20 cellular contexts compared by ENCODE assay signal in the genomic region with DNA sequence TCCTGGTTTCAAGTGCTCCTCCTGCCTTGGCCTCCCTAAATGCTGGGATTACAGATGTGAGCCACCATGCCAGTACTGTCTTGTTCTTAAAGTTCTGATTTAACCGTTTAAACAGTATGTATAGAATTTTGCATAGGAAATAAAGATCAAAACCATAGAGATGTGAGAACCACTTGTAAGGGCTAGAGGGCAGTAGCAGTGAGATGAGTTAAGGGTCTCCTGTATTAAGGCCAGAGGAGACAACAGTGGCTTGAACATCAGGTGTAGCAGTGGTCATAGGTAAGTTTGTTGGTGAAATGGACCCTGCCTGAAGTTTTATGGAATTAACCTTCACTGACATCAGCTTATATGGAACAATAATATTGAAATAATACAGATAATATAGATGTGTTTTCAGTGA.
DNase-seq lines count a peak whose midpoint lies in the region; ATAC-seq and TF ChIP-seq lines count a peak whose summit lies in the region.
"Had no signal": no experiment of that assay in that cellular context is flagged by ENCODE, and none has a peak within 500 bp of the region (broad histone marks: within the 10 kb centered on the region; RNA-seq: fewer than 3 reads in every experiment).

No MANE protein-coding gene starts in this region.

- H3K36me3 ChIP-seq in GM23338 (ENCODE audit: insufficient read depth) (no peaks in the 10 kb centered on the region), OCI-LY7 (ENCODE audit: insufficient read depth, low read length) (no peaks in the 10 kb centered on the region), mesenchymal stem cell (ENCODE audit: control insufficient read depth in 1 of 2, insufficient read depth in 2 of 2, low read depth in 1 of 2, low read length in 2 of 2) (no peaks in the 10 kb centered on the region)

- CTCF ChIA-PET in OCI-LY7 (lab: Charles Lee; ENCODE audit: unreplicated experiment): no interaction called here

- no peaks in the 10 kb centered on the region for H3K9me3 ChIP-seq in OCI-LY7 (ENCODE audit: low read length)
- no peaks in the 10 kb centered on the region for H3K9me3 ChIP-seq in mesenchymal stem cell (ENCODE audit: control insufficient read depth, low read length)

- no peaks in the 10 kb centered on the region for H3K27me3 Mint-ChIP-seq in GM23338 (ENCODE audit: insufficient read depth, low read depth, poor library complexity)
- no peaks in the 10 kb centered on the region for H3K27me3 Mint-ChIP-seq in activated T-cell treated with anti-CD3 and anti-CD28 coated beads, Interleukin-2, amount 50 U/mL, for 24 hours

- H3K18ac ChIP-seq in mesenchymal stem cell (ENCODE audit: low read depth in 1 of 2, low read length in 2 of 2): no peak overlapping the region

- intact Hi-C loops in OCI-LY7 (cut with micrococcal nuclease; ENCODE audit: unreplicated experiment): no loop called here

- TF ChIP-seq CTCF in GM23338 (conservative IDR thresholded peaks at IDR 0.05; ENCODE audit: low read depth in 2 of 2) (peak; percentile 31 to 33; a peak in 3 of 4 replicates), OCI-LY7 (conservative IDR thresholded peaks at IDR 0.05; ENCODE audit: low read length) (peak; percentile 33; the same call in 1 of the 2 replicates), choroid plexus epithelial cell (conservative IDR thresholded peaks at IDR 0.05; ENCODE audit: low read depth, low read length) (no peak)

- peak; percentile 4 for DNase-seq in GM23338 (ENCODE audit: low spot score)
- DNase-seq in OCI-LY7 (ENCODE audit: low spot score): no peak
- DNase-seq in choroid plexus epithelial cell (ENCODE audit: low read depth): peak; percentile 1
- DNase-seq in mesenchymal stem cell: no peak
- DNase-seq in activated naive CD4-positive, alpha-beta T cell treated with anti-CD3 and anti-CD28 coated beads, Interleukin-2, amount 50 U/mL, for 16 hours: no peak
- DNase-seq in NCI-H774 (lab: John Stamatoyannopoulos, UW): no peak
- no peak for DNase-seq in NCI-H2029 treated with DMSO at 0.1 percent for 48 hours (lab: John Stamatoyannopoulos, UW)
- no peak for DNase-seq in activated T-cell treated with anti-CD3 and anti-CD28 coated beads, Interleukin-2, amount 50 U/mL, for 24 hours
- DNase-seq: ACHN, AML-193, DMS79 treated with DMSO at 0.1 percent for 48 hours, GOT3, KG1, NCI-H1417 treated with DMSO at 0.1 percent for 48 hours, NCI-H187 treated with DMSO at 0.1 percent for 48 hours, NCI-H345, NCI-H524 treated with DMSO at 0.1 percent for 48 hours, Right ventricle myocardium superior had no signal

- no peak overlapping the region for H3K27ac ChIP-seq in GM23338 (ENCODE audit: low read depth)
- no peak overlapping the region for H3K27ac ChIP-seq in OCI-LY7 (ENCODE audit: low read depth, low read length, poor library complexity, severe bottlenecking)
- H3K27ac ChIP-seq in mesenchymal stem cell (ENCODE audit: low read length, poor library complexity, severe bottlenecking): no peak overlapping the region
- H3K27ac ChIP-seq: SK-N-MC had no signal

- ATAC-seq in GM23338: peak; percentile 35; the same call in 1 of the 3 replicates

- no peaks in the 10 kb centered on the region for H3K9me3 Mint-ChIP-seq in GM23338
- no peaks in the 10 kb centered on the region for H3K9me3 Mint-ChIP-seq in activated T-cell treated with anti-CD3 and anti-CD28 coated beads, Interleukin-2, amount 50 U/mL, for 24 hours
- H3K9me3 Mint-ChIP-seq: CD14-positive monocyte had no signal

- H4K20me1 ChIP-seq in GM23338 (replicated peaks; ENCODE audit: insufficient read depth) (no peaks in the 10 kb centered on the region), OCI-LY7 (ENCODE audit: insufficient read depth, low read length) (no peaks in the 10 kb centered on the region)

- no peaks in the 10 kb centered on the region for H3K9me2 ChIP-seq in GM23338 (ENCODE audit: insufficient read depth)
- no peaks in the 10 kb centered on the region for H3K9me2 ChIP-seq in OCI-LY7 (ENCODE audit: insufficient read depth, low read length)

- H3K4me3 Mint-ChIP-seq in GM23338: no peak overlapping the region
- H3K4me3 Mint-ChIP-seq in activated T-cell treated with anti-CD3 and anti-CD28 coated beads, Interleukin-2, amount 50 U/mL, for 24 hours: no peak overlapping the region
- H3K4me3 Mint-ChIP-seq: CD14-positive monocyte had no signal

- no peaks in the 10 kb centered on the region for H3K36me3 Mint-ChIP-seq in GM23338 (ENCODE audit: low read depth)
- H3K36me3 Mint-ChIP-seq in activated T-cell treated with anti-CD3 and anti-CD28 coated beads, Interleukin-2, amount 50 U/mL, for 24 hours (ENCODE audit: low read depth): no peaks in the 10 kb centered on the region
- H3K36me3 Mint-ChIP-seq: CD14-positive monocyte had no signal

- H4K91ac ChIP-seq in mesenchymal stem cell (ENCODE audit: low read length): no peak overlapping the region

- WGBS in mesenchymal stem cell: 94% methylated on average over 1 of the region's 1 CpG

- H3K27ac Mint-ChIP-seq in GM23338: no peak overlapping the region
- no peak overlapping the region for H3K27ac Mint-ChIP-seq in activated T-cell treated with anti-CD3 and anti-CD28 coated beads, Interleukin-2, amount 50 U/mL, for 24 hours
- H3K27ac Mint-ChIP-seq: CD14-positive monocyte had no signal

- H2AK5ac ChIP-seq in mesenchymal stem cell (ENCODE audit: low read length, severe bottlenecking): no peak overlapping the region

- H3K4me1 ChIP-seq in GM23338 (ENCODE audit: insufficient read depth): no peaks in the 10 kb centered on the region
- no peaks in the 10 kb centered on the region for H3K4me1 ChIP-seq in OCI-LY7 (ENCODE audit: insufficient read depth, low read length, poor library complexity, severe bottlenecking)
- H3K4me1 ChIP-seq in mesenchymal stem cell (ENCODE audit: control insufficient read depth, insufficient read depth, low read depth, low read length): no peaks in the 10 kb centered on the region

- H3K14ac ChIP-seq in mesenchymal stem cell (ENCODE audit: low read length in 2 of 2): no peak overlapping the region

- peaks cover 12% of the 10 kb centered on the region for H3K4me1 Mint-ChIP-seq in GM23338
- no peaks in the 10 kb centered on the region for H3K4me1 Mint-ChIP-seq in activated T-cell treated with anti-CD3 and anti-CD28 coated beads, Interleukin-2, amount 50 U/mL, for 24 hours (ENCODE audit: low read depth)
- H3K4me1 Mint-ChIP-seq: CD14-positive monocyte had no signal

- no peak overlapping the region for H3K4me2 ChIP-seq in GM23338
- no peak overlapping the region for H3K4me2 ChIP-seq in OCI-LY7 (ENCODE audit: low read length)
- H3K4me2 ChIP-seq in mesenchymal stem cell (ENCODE audit: low read length, poor library complexity, severe bottlenecking): no peak overlapping the region

- no peaks in the 10 kb centered on the region for H3F3A ChIP-seq in GM23338 (replicated peaks; ENCODE audit: low read depth)

- POLR2A ChIA-PET in OCI-LY7 (lab: Charles Lee): no interaction called here

- BruUV-seq in OCI-LY7 (replicated peaks; lab: Mats Ljungman, UMichigan): no TSS peak

- peak overlapping the region; percentile 59 for H2BK120ac ChIP-seq in mesenchymal stem cell (ENCODE audit: low read depth, low read length)

- H3K79me2 ChIP-seq in GM23338 (replicated peaks; ENCODE audit: insufficient read depth) (no peaks in the 10 kb centered on the region), OCI-LY7 (ENCODE audit: insufficient read depth, low read depth, low read length) (no peaks in the 10 kb centered on the region)

- H2AFZ ChIP-seq in GM23338: no peak overlapping the region
- no peak overlapping the region for H2AFZ ChIP-seq in OCI-LY7 (ENCODE audit: low read length)
- H2AFZ ChIP-seq in mesenchymal stem cell (ENCODE audit: low read depth, low read length): no peak overlapping the region

- no peak overlapping the region for H3K4ac ChIP-seq in mesenchymal stem cell (ENCODE audit: low read depth in 1 of 2, low read length in 2 of 2)

- H2BK12ac ChIP-seq in mesenchymal stem cell (ENCODE audit: low read length in 2 of 2): no peak overlapping the region

- H4K8ac ChIP-seq in mesenchymal stem cell (ENCODE audit: low read length): no peak overlapping the region

- H3K4me3 ChIP-seq in GM23338 (no peak overlapping the region), OCI-LY7 (ENCODE audit: low read depth, low read length, poor library complexity, severe bottlenecking) (no peak overlapping the region), choroid plexus epithelial cell (ENCODE audit: low read depth, low read length) (no peak overlapping the region), mesenchymal stem cell (ENCODE audit: insufficient read depth in 1 of 2, low read depth in 1 of 2, low read length in 2 of 2) (no peak overlapping the region)
- H3K4me3 ChIP-seq: SK-N-MC had no signal

- H3K79me1 ChIP-seq in mesenchymal stem cell (replicated peaks; ENCODE audit: low read length, poor library complexity, severe bottlenecking): no peaks in the 10 kb centered on the region

- H2BK15ac ChIP-seq in mesenchymal stem cell (ENCODE audit: low read depth, poor library complexity, severe bottlenecking): no peak overlapping the region

- no peak overlapping the region for H3K23ac ChIP-seq in mesenchymal stem cell (ENCODE audit: low read length in 2 of 2)

- no peaks in the 10 kb centered on the region for H3K27me3 ChIP-seq in GM23338 (ENCODE audit: insufficient read depth)
- H3K27me3 ChIP-seq in mesenchymal stem cell (ENCODE audit: control insufficient read depth in 1 of 2, insufficient read depth in 1 of 2, low read length in 2 of 2): no peaks in the 10 kb centered on the region

- H2BK5ac ChIP-seq in mesenchymal stem cell (ENCODE audit: low read depth, low read length, poor library complexity, severe bottlenecking): no peak overlapping the region

- no peak overlapping the region for H3K9ac ChIP-seq in mesenchymal stem cell (ENCODE audit: low read length)

TF ChIP-seq in GM23338, 12 proteins besides CTCF, POLR2A, EP300 and RAD21 (continues in another document):
- TF ChIP-seq NANOG (IDR thresholded peaks at IDR 0.05; ENCODE audit: borderline replicate concordance) (no peak), JUNB (IDR thresholded peaks at IDR 0.05; ENCODE audit: unreplicated experiment) (no peak), EZH2phosphoT487 (IDR thresholded peaks at IDR 0.05; ENCODE audit: unreplicated experiment) (no peak), ZNF331 (CRISPR knock-in tag; IDR thresholded peaks at IDR 0.05; ENCODE audit: low read depth) (no peak), ZNF114 (CRISPR knock-in tag; IDR thresholded peaks at IDR 0.05) (no peak), POLR2AphosphoS5 (IDR thresholded peaks at IDR 0.05; ENCODE audit: low read depth) (no peak)
- TF ChIP-seq, protein P1, sequence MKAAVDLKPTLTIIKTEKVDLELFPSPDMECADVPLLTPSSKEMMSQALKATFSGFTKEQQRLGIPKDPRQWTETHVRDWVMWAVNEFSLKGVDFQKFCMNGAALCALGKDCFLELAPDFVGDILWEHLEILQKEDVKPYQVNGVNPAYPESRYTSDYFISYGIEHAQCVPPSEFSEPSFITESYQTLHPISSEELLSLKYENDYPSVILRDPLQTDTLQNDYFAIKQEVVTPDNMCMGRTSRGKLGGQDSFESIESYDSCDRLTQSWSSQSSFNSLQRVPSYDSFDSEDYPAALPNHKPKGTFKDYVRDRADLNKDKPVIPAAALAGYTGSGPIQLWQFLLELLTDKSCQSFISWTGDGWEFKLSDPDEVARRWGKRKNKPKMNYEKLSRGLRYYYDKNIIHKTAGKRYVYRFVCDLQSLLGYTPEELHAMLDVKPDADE (IDR thresholded peaks at IDR 0.05): no peak

Comparison
In these comparisons a context has a peak if more than half of its experiments do, and no peak if none do; other contexts are left out.
1. DNase-seq: peak in GM23338 (single experiment) and choroid plexus epithelial cell (single experiment); none in OCI-LY7 (single experiment), mesenchymal stem cell (single experiment), activated naive CD4-positive, alpha-beta T cell treated with anti-CD3 and anti-CD28 coated beads, Interleukin-2, amount 50 U/mL, for 16 hours (single experiment), NCI-H774 (single experiment), NCI-H2029 treated with DMSO at 0.1 percent for 48 hours (single experiment) and activated T-cell treated with anti-CD3 and anti-CD28 coated beads, Interleukin-2, amount 50 U/mL, for 24 hours (single experiment).